1 cellular context compared by ENCODE assay signal in the genomic region with DNA sequence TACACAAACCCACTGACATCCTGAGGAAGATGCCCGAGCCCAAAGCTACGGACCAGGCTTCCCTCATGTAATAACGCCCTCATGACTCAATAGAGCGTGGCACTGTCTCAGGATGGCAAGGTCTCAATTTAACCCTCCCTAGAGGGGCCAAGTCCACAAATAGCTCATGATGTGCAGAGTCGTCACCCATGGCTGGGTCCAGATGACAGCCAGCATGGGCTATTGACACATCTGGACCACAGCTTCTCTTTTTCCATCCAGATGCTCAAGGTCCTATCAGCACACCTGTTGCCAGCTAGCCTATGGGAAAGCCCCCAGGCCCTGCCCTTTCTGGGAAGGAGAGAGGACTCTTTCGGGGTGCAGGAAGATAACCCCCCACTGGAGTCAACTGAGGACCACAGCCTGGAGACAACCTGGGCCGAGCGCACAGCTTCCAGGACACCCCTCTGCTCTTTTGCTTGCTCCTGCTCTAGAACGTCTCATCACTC.
TF ChIP-seq lines count a peak whose summit lies in the region.

No MANE protein-coding gene starts in this region.

TF ChIP-seq in SK-N-SH treated with all-trans-retinoic acid at 6 μM for 48 hours, 23 proteins besides CTCF, POLR2A, EP300 and RAD21 (continued from another document):
- TF ChIP-seq, protein P1, sequence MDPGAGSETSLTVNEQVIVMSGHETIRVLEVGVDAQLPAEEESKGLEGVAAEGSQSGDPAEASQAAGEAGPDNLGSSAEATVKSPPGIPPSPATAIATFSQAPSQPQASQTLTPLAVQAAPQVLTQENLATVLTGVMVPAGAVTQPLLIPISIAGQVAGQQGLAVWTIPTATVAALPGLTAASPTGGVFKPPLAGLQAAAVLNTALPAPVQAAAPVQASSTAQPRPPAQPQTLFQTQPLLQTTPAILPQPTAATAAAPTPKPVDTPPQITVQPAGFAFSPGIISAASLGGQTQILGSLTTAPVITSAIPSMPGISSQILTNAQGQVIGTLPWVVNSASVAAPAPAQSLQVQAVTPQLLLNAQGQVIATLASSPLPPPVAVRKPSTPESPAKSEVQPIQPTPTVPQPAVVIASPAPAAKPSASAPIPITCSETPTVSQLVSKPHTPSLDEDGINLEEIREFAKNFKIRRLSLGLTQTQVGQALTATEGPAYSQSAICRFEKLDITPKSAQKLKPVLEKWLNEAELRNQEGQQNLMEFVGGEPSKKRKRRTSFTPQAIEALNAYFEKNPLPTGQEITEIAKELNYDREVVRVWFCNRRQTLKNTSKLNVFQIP (CRISPR knock-in tag; IDR thresholded peaks at IDR 0.05; ENCODE audit: borderline replicate concordance, low read depth), result no peak
